In the genomic region with DNA sequence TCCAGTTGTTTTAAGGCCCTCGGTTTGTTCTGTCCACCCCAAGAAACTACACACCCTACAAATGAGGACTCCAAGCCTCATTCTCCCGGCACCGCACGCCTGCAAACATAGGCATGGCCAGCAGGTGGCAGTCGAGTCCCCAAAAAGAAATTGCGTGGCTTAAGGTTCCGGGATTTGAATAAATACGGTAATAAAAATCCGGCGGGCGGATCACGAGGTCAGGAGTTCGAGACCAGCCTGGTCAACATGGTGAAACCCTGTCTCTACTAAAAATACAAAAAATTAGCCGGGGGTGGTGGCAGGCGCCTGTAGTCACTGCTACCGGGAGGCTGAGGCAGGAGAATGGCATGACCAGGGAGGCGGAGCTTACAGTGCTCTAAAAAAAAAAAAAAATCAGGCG, we compare ENCODE assay signal across 8 cellular contexts. TPM values are rescaled to one million over a fixed set of nuclear protein-coding genes. Genes with fewer than 3 reads are reported as not detected.
A peak's percentile ranks its signal among the peaks of the same experiment; 100 is the strongest.
DNase-seq lines count a peak whose midpoint lies in the region; ATAC-seq and TF ChIP-seq lines count a peak whose summit lies in the region.

No MANE protein-coding gene starts in this region.

- 9 to 14% (median 11%) methylated on average over 17 to 18 of the region's 18 CpGs for WGBS in spleen, 5 donors

- POLR2A ChIA-PET in activated naive CD8-positive, alpha-beta T cell treated with anti-CD3 and anti-CD28 coated beads, Interleukin-2, amount 10 ng/mL, durations not matched to agents 7 days and 5 days (lab: Charles Lee), result no interaction called here

- peak overlapping the region; percentile 3 for H3K27ac Mint-ChIP-seq in T-helper 17 cell
- H3K27ac Mint-ChIP-seq in activated naive CD8-positive, alpha-beta T cell treated with anti-CD3 and anti-CD28 coated beads, Interleukin-2, amount 10 ng/mL, durations not matched to agents 7 days and 5 days, result no peak overlapping the region

- no peaks in the 10 kb centered on the region for H3K9me3 Mint-ChIP-seq in activated naive CD8-positive, alpha-beta T cell treated with anti-CD3 and anti-CD28 coated beads, Interleukin-2, amount 10 ng/mL, durations not matched to agents 7 days and 5 days

- TF ChIP-seq CTCF in right atrium auricular region (IDR thresholded peaks at IDR 0.05) (peak; percentile 61 to 81), spleen (IDR thresholded peaks at IDR 0.05 in 8 of 11, conservative IDR thresholded peaks at IDR 0.05 in 3 of 11) (peak; percentile 81 to 96 (median 90))

- no peak for TF ChIP-seq POLR2A in spleen (IDR thresholded peaks at IDR 0.05)

- H3K27me3 ChIP-seq in HUES6 (ENCODE audit: control insufficient read depth, insufficient read depth, low read length) (no peaks in the 10 kb centered on the region), right atrium auricular region (no peaks in the 10 kb centered on the region), spleen (replicated peaks in 1 of 7) (peaks cover 0 to 9% (median 0%) of the 10 kb centered on the region in 7 donors)

- no peaks in the 10 kb centered on the region for H3K36me3 Mint-ChIP-seq in T-helper 17 cell (ENCODE audit: low read depth)
- H3K36me3 Mint-ChIP-seq in activated naive CD8-positive, alpha-beta T cell treated with anti-CD3 and anti-CD28 coated beads, Interleukin-2, amount 10 ng/mL, durations not matched to agents 7 days and 5 days, result no peaks in the 10 kb centered on the region

- DNase-seq in NCI-H2081 (lab: John Stamatoyannopoulos, UW) (peak; percentile 40 to 55), NCI-H2081 treated with DMSO at 0.1 percent for 48 hours (lab: John Stamatoyannopoulos, UW) (no peak), T-helper 17 cell (peak; percentile 37 to 78 (median 54)), right atrium auricular region (ENCODE audit: low spot score) (peak; percentile 81), spleen (peak; percentile 92)
- peak; percentile 89 for DNase-seq in activated naive CD8-positive, alpha-beta T cell treated with anti-CD3 and anti-CD28 coated beads, Interleukin-2, amount 10 ng/mL, durations not matched to agents 7 days and 5 days

- no peak overlapping the region for H3K4me3 ChIP-seq in HUES6 (ENCODE audit: low read depth, low read length)
- no peak overlapping the region for H3K4me3 ChIP-seq in right atrium auricular region
- H3K4me3 ChIP-seq in spleen, result no peak overlapping the region

- H3K36me3 ChIP-seq in HUES6 (ENCODE audit: control insufficient read depth, insufficient read depth, low read length) (no peaks in the 10 kb centered on the region), right atrium auricular region (no peaks in the 10 kb centered on the region), spleen (no peaks in the 10 kb centered on the region)

- no peak overlapping the region for H3K4me3 Mint-ChIP-seq in T-helper 17 cell
- no peak overlapping the region for H3K4me3 Mint-ChIP-seq in activated naive CD8-positive, alpha-beta T cell treated with anti-CD3 and anti-CD28 coated beads, Interleukin-2, amount 10 ng/mL, durations not matched to agents 7 days and 5 days

- H3K27ac ChIP-seq in HUES6 (ENCODE audit: low read depth, low read length) (peak overlapping the region; percentile 65; the same call in 1 of the 2 replicates), right atrium auricular region (no peak overlapping the region), spleen (peak overlapping the region in 2 of 8 donors; percentile 15 to 95)

- intact Hi-C loops in spleen (cut with DNase I; ENCODE audit: low total_unique reads), result no loop called here

- H3K9me3 ChIP-seq in HUES6 (ENCODE audit: control insufficient read depth, insufficient read depth, low read depth, low read length) (no peaks in the 10 kb centered on the region), T-helper 17 cell (ENCODE audit: control insufficient read depth, low read length, poor library complexity, severe bottlenecking) (no peaks in the 10 kb centered on the region), right atrium auricular region (no peaks in the 10 kb centered on the region), spleen (no peaks in the 10 kb centered on the region)

- H3K27me3 Mint-ChIP-seq in T-helper 17 cell, result no peaks in the 10 kb centered on the region
- peaks cover 3% of the 10 kb centered on the region for H3K27me3 Mint-ChIP-seq in activated naive CD8-positive, alpha-beta T cell treated with anti-CD3 and anti-CD28 coated beads, Interleukin-2, amount 10 ng/mL, durations not matched to agents 7 days and 5 days

- H3K4me1 ChIP-seq in HUES6 (ENCODE audit: control insufficient read depth, insufficient read depth, low read length) (peaks cover 29% of the 10 kb centered on the region), right atrium auricular region (peaks cover 0 to 15% of the 10 kb centered on the region in 2 donors), spleen (peaks cover 10 to 45% (median 16%) of the 10 kb centered on the region in 6 donors)

- H3K4me1 Mint-ChIP-seq in T-helper 17 cell, result peaks cover 7% of the 10 kb centered on the region
- peaks cover 22% of the 10 kb centered on the region for H3K4me1 Mint-ChIP-seq in activated naive CD8-positive, alpha-beta T cell treated with anti-CD3 and anti-CD28 coated beads, Interleukin-2, amount 10 ng/mL, durations not matched to agents 7 days and 5 days

- peak overlapping the region; percentile 67 for H3K9ac ChIP-seq in HUES6 (ENCODE audit: low read length)

- ATAC-seq in T-helper 17 cell (peak; percentile 82), HG03175 (IDR thresholded peaks at IDR 0.05; ENCODE audit: unreplicated experiment) (no peak)
- ATAC-seq in activated naive CD8-positive, alpha-beta T cell treated with anti-CD3 and anti-CD28 coated beads, Interleukin-2, amount 10 ng/mL, durations not matched to agents 7 days and 5 days (ENCODE audit: low read depth), result no peak

RNA-seq across cellular contexts. Expression of gene CSF2RA, which starts 21.8 kb away (rescaled TPM):
- total RNA-seq in T-helper 17 cell (1 to 10 TPM; 3.4 to 5.2 TPM), right atrium auricular region (1 to 10 TPM in 1 of 2 donors, under 1 TPM in 1; 0.26 to 3.1 TPM), spleen (10 to 100 TPM in 6 of 7 donors, 1 to 10 TPM in 1; 5.3 to 62.4 (median 25.5) TPM)
- 1 to 10 TPM in 1 of 2 experiments, under 1 TPM in 1; 0.55 to 1.0 TPM for total RNA-seq in activated naive CD8-positive, alpha-beta T cell treated with anti-CD3 and anti-CD28 coated beads, Interleukin-2, amount 10 ng/mL, durations not matched to agents 7 days and 5 days
- 10 to 100 TPM; 16.2 to 53.7 (median 25.5) TPM for polyA plus RNA-seq in spleen

RNA-seq across cellular contexts. Expression of gene CRLF2, which starts 34.4 kb away (rescaled TPM):
- under 1 TPM; 0.26 to 0.40 TPM for total RNA-seq in T-helper 17 cell
- total RNA-seq in activated naive CD8-positive, alpha-beta T cell treated with anti-CD3 and anti-CD28 coated beads, Interleukin-2, amount 10 ng/mL, durations not matched to agents 7 days and 5 days, result 1 to 10 TPM in 1 of 2 experiments, under 1 TPM in 1; 0.71 to 1.5 TPM
- not detected for total RNA-seq in right atrium auricular region
- under 1 TPM in 4 of 7 donors, not detected in 3; 0.26 to 0.98 (median 0.37) TPM for total RNA-seq in spleen
- 1 to 10 TPM in 1 of 3 donors, under 1 TPM in 1, not detected in 1; 0.55 to 1.8 TPM for polyA plus RNA-seq in spleen
